ENCODE assay signal across 18 cellular contexts in the genomic region with DNA sequence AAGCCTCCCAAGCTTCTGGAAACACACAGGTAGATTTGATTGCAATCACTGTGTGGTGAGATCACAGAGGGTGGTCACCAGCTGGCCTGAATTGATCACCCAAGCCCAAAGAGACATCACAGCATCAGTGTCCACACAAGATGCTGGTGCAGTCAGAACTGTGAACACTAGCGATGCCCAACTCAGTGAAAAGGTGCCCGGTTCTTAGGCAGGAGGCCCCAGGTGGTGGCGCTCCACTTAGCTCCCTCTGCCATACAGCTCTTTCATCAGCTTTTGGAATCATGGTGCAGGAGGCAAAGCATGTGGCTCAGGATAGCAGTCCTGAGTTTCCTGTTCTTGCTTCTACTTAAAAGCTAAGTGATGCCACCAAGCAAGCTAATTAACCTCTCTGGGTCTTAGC. TPM values are rescaled to one million over a fixed set of nuclear protein-coding genes. Genes with fewer than 3 reads are reported as not detected.
DNase-seq lines count a peak whose midpoint lies in the region; ATAC-seq and TF ChIP-seq lines count a peak whose summit lies in the region.
"Had no signal": no experiment of that assay in that cellular context is flagged by ENCODE, and none has a peak within 500 bp of the region (broad histone marks: within the 10 kb centered on the region; RNA-seq: fewer than 3 reads in every experiment).

No MANE protein-coding gene starts in this region.

- H3K36me3 Mint-ChIP-seq in activated CD4-positive, alpha-beta T cell treated with anti-CD3 and anti-CD28 coated beads, Interleukin-2, amount 10 ng/mL, durations not matched to agents 7 days and 5 days (ENCODE audit: low read depth): peaks cover 21% of the 10 kb centered on the region
- peaks cover 6% of the 10 kb centered on the region for H3K36me3 Mint-ChIP-seq in activated naive CD8-positive, alpha-beta T cell treated with anti-CD3 and anti-CD28 coated beads, Interleukin-2, amount 10 ng/mL, durations not matched to agents 7 days and 5 days

- H3K27ac ChIP-seq in KMS-11 (no peak overlapping the region), brain microvascular endothelial cell (no peak overlapping the region)
- H3K27ac ChIP-seq: adrenal gland, coronary artery had no signal

- H3K27me3 ChIP-seq in KMS-11 (ENCODE audit: insufficient read depth, low read depth) (no peaks in the 10 kb centered on the region), brain microvascular endothelial cell (replicated peaks) (no peaks in the 10 kb centered on the region)
- H3K27me3 ChIP-seq: adrenal gland had no signal

- H2AFZ ChIP-seq in KMS-11 (ENCODE audit: low read depth): no peak overlapping the region

- H3K27me3 Mint-ChIP-seq in activated CD4-positive, alpha-beta T cell treated with anti-CD3 and anti-CD28 coated beads, Interleukin-2, amount 10 ng/mL, durations not matched to agents 7 days and 5 days: no peaks in the 10 kb centered on the region
- no peaks in the 10 kb centered on the region for H3K27me3 Mint-ChIP-seq in activated naive CD8-positive, alpha-beta T cell treated with anti-CD3 and anti-CD28 coated beads, Interleukin-2, amount 10 ng/mL, durations not matched to agents 7 days and 5 days

- POLR2A ChIA-PET in activated CD4-positive, alpha-beta T cell treated with anti-CD3 and anti-CD28 coated beads, Interleukin-2, amount 10 ng/mL, durations not matched to agents 7 days and 5 days (lab: Charles Lee): no interaction called here
- POLR2A ChIA-PET in activated naive CD8-positive, alpha-beta T cell treated with anti-CD3 and anti-CD28 coated beads, Interleukin-2, amount 10 ng/mL, durations not matched to agents 7 days and 5 days (lab: Charles Lee): interaction anchor here (0.7 to 3.0 kb wide), 2 partner anchors 11 to 22 kb away, joined by 3 to 27 read pairs; a partner anchor contains a TSS

- H3K9me3 Mint-ChIP-seq in activated CD4-positive, alpha-beta T cell treated with anti-CD3 and anti-CD28 coated beads, Interleukin-2, amount 10 ng/mL, durations not matched to agents 7 days and 5 days: no peaks in the 10 kb centered on the region
- H3K9me3 Mint-ChIP-seq in activated naive CD8-positive, alpha-beta T cell treated with anti-CD3 and anti-CD28 coated beads, Interleukin-2, amount 10 ng/mL, durations not matched to agents 7 days and 5 days: no peaks in the 10 kb centered on the region

- intact Hi-C loops in posterior vena cava (cut with DNase I): no loop called here

- TF ChIP-seq CTCF in KMS-11 (conservative IDR thresholded peaks at IDR 0.05; ENCODE audit: low read depth, low read length): no peak
- TF ChIP-seq CTCF in brain microvascular endothelial cell (IDR thresholded peaks at IDR 0.05; ENCODE audit: low read depth, low read length, missing control alignments): no peak

- in situ Hi-C loops in brain microvascular endothelial cell (cut with HindIII; ENCODE audit: low pct_ligation_motif_present, low sequenced_read_pairs): no loop called here

- H4K20me1 ChIP-seq in KMS-11 (ENCODE audit: insufficient read depth): peaks cover 58% of the 10 kb centered on the region

- no peak overlapping the region for H3K4me3 Mint-ChIP-seq in activated CD4-positive, alpha-beta T cell treated with anti-CD3 and anti-CD28 coated beads, Interleukin-2, amount 10 ng/mL, durations not matched to agents 7 days and 5 days
- no peak overlapping the region for H3K4me3 Mint-ChIP-seq in activated naive CD8-positive, alpha-beta T cell treated with anti-CD3 and anti-CD28 coated beads, Interleukin-2, amount 10 ng/mL, durations not matched to agents 7 days and 5 days

- peaks cover 76% of the 10 kb centered on the region for H3K4me1 ChIP-seq in KMS-11 (ENCODE audit: low read depth, poor library complexity, severe bottlenecking)

- H3K36me3 ChIP-seq in KMS-11 (ENCODE audit: insufficient read depth) (no peaks in the 10 kb centered on the region), brain microvascular endothelial cell (replicated peaks) (no peaks in the 10 kb centered on the region)
- H3K36me3 ChIP-seq: adrenal gland, HAP-1, lower lobe of right lung had no signal

- H3K4me3 ChIP-seq in KMS-11 (IDR thresholded peaks at IDR 0.05; ENCODE audit: insufficient read depth, low read depth, low read length) (no peak overlapping the region), brain microvascular endothelial cell (ENCODE audit: low read depth, low read length) (no peak overlapping the region)
- H3K4me3 ChIP-seq: adrenal gland, coronary artery, HAP-1, lower lobe of right lung had no signal

- H3K79me2 ChIP-seq in KMS-11 (ENCODE audit: insufficient read depth, low read depth): peaks cover 72% of the 10 kb centered on the region

- H3K4me1 Mint-ChIP-seq in activated CD4-positive, alpha-beta T cell treated with anti-CD3 and anti-CD28 coated beads, Interleukin-2, amount 10 ng/mL, durations not matched to agents 7 days and 5 days: peaks cover 70% of the 10 kb centered on the region
- H3K4me1 Mint-ChIP-seq in activated naive CD8-positive, alpha-beta T cell treated with anti-CD3 and anti-CD28 coated beads, Interleukin-2, amount 10 ng/mL, durations not matched to agents 7 days and 5 days: peaks cover 53% of the 10 kb centered on the region

- ATAC-seq in activated naive CD8-positive, alpha-beta T cell treated with anti-CD3 and anti-CD28 coated beads, Interleukin-2, amount 10 ng/mL, durations not matched to agents 7 days and 5 days (ENCODE audit: low read depth): no peak
- ATAC-seq: lower lobe of right lung had no signal

- no peak for DNase-seq in activated CD4-positive, alpha-beta T cell treated with anti-CD3 and anti-CD28 coated beads, Interleukin-2, amount 10 ng/mL, durations not matched to agents 7 days and 5 days
- DNase-seq in activated CD4-positive, alpha-beta T cell treated with anti-CD3 and anti-CD28 coated beads for 48 hours: no peak
- no peak for DNase-seq in activated naive CD8-positive, alpha-beta T cell treated with anti-CD3 and anti-CD28 coated beads, Interleukin-2, amount 10 ng/mL, durations not matched to agents 7 days and 5 days
- DNase-seq in posterior vena cava (ENCODE audit: low spot score): peak; percentile 8
- no peak for DNase-seq in brain microvascular endothelial cell
- no peak for DNase-seq in NK-92 (lab: John Stamatoyannopoulos, UW; ENCODE audit: unreplicated experiment)
- no peak for DNase-seq in NK-92 treated with Interleukin-12 subunit alpha and Interleukin-12 subunit beta, amount 100 ng/mL, for 24 hours (lab: John Stamatoyannopoulos, UW)
- DNase-seq: lower lobe of right lung, NCI-H1417 treated with DMSO at 0.1 percent for 48 hours, nucleus accumbens, SW 1271 had no signal

- CTCF ChIA-PET in activated CD4-positive, alpha-beta T cell treated with anti-CD3 and anti-CD28 coated beads, Interleukin-2, amount 10 ng/mL, durations not matched to agents 7 days and 5 days (lab: Charles Lee): interaction anchor here (1.3 to 1.4 kb wide), 2 partner anchors 11 to 34 kb away, joined by 4 to 6 read pairs; a partner anchor contains a TSS

- peak overlapping the region; percentile 17; the same call in 1 of the 2 replicates for H3K4me2 ChIP-seq in KMS-11

- no peak overlapping the region for H3K9ac ChIP-seq in KMS-11

- peak overlapping the region; percentile 73 for H3K27ac Mint-ChIP-seq in activated CD4-positive, alpha-beta T cell treated with anti-CD3 and anti-CD28 coated beads, Interleukin-2, amount 10 ng/mL, durations not matched to agents 7 days and 5 days
- peak overlapping the region; percentile 16 for H3K27ac Mint-ChIP-seq in activated naive CD8-positive, alpha-beta T cell treated with anti-CD3 and anti-CD28 coated beads, Interleukin-2, amount 10 ng/mL, durations not matched to agents 7 days and 5 days

RNA-seq across cellular contexts. Expression of a gene that starts 11.1 kb away (rescaled TPM):
- total RNA-seq in activated CD4-positive, alpha-beta T cell treated with anti-CD3 and anti-CD28 coated beads, Interleukin-2, amount 10 ng/mL, durations not matched to agents 7 days and 5 days: 10 to 100 TPM; 38.7 to 39.0 TPM
- total RNA-seq in activated naive CD8-positive, alpha-beta T cell treated with anti-CD3 and anti-CD28 coated beads, Interleukin-2, amount 10 ng/mL, durations not matched to agents 7 days and 5 days: 10 to 100 TPM; 38.0 to 38.3 TPM
- total RNA-seq in posterior vena cava: 10 to 100 TPM; 28.3 to 35.2 TPM

RNA-seq across cellular contexts. Expression of a gene that starts 20.0 kb away (rescaled TPM):
- not detected for total RNA-seq in activated CD4-positive, alpha-beta T cell treated with anti-CD3 and anti-CD28 coated beads, Interleukin-2, amount 10 ng/mL, durations not matched to agents 7 days and 5 days
- not detected for total RNA-seq in activated naive CD8-positive, alpha-beta T cell treated with anti-CD3 and anti-CD28 coated beads, Interleukin-2, amount 10 ng/mL, durations not matched to agents 7 days and 5 days
- not detected for total RNA-seq in posterior vena cava
- total RNA-seq: adrenal gland, Daoy, HT1080, lower lobe of right lung, ureter had no signal

RNA-seq across cellular contexts. Expression of a gene that starts 33.3 kb away (rescaled TPM):
- 10 to 100 TPM; 17.9 to 18.5 TPM for total RNA-seq in activated CD4-positive, alpha-beta T cell treated with anti-CD3 and anti-CD28 coated beads, Interleukin-2, amount 10 ng/mL, durations not matched to agents 7 days and 5 days
- total RNA-seq in activated naive CD8-positive, alpha-beta T cell treated with anti-CD3 and anti-CD28 coated beads, Interleukin-2, amount 10 ng/mL, durations not matched to agents 7 days and 5 days: 10 to 100 TPM; 18.5 to 20.3 TPM
- total RNA-seq in posterior vena cava: 10 to 100 TPM; 10.2 to 11.5 TPM

RNA-seq across cellular contexts. Expression of a gene that starts 39.0 kb away (rescaled TPM):
- not detected for total RNA-seq in activated CD4-positive, alpha-beta T cell treated with anti-CD3 and anti-CD28 coated beads, Interleukin-2, amount 10 ng/mL, durations not matched to agents 7 days and 5 days
- not detected for total RNA-seq in activated naive CD8-positive, alpha-beta T cell treated with anti-CD3 and anti-CD28 coated beads, Interleukin-2, amount 10 ng/mL, durations not matched to agents 7 days and 5 days
- not detected for total RNA-seq in posterior vena cava
- total RNA-seq: adrenal gland, Daoy, HT1080, lower lobe of right lung, ureter had no signal
